Comparison of ENCODE assay signal across 8 cellular contexts in the genomic region with DNA sequence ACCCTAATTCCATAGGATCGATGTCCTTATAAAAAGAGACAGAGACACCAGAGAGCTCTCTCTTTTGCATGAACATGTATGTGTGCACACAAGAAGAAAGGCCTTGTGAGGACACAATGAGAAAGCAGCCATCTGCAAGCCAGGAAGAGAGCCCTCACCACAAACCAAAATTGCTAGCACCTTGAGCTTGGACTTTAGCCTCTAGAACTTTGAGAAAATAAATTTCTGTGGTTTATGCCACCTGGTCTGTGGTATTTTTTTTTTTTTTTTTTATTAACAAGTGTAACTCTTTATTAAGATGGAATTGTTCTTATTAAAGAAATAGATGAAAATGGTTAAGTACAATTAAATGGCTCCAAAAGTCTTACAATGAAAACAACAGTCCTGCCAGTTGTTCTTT.
DNase-seq lines count a peak whose midpoint lies in the region; ATAC-seq and TF ChIP-seq lines count a peak whose summit lies in the region.
"Not testable (repeated sequence)": the region's sequence is repeated elsewhere in the genome, so short reads cannot be mapped to it uniquely, and the experiment has no call there.

No MANE protein-coding gene starts in this region.

- H3K4me3 ChIP-seq in DND-41 (ENCODE audit: low read depth in 1 of 2, low read length in 2 of 2), result not testable (repeated sequence)

- DNase-seq in DND-41 (peak; percentile 81), RPMI8226 (peak; percentile 89)

- H3K79me2 ChIP-seq in DND-41 (ENCODE audit: insufficient read depth, low read length), result not testable (repeated sequence)

- H3K4me1 ChIP-seq in DND-41 (ENCODE audit: insufficient read depth, low read length), result peaks cover 22% of the 10 kb centered on the region

- H3K27ac ChIP-seq in DND-41 (ENCODE audit: low read length), result peak overlapping the region; percentile 71

- not testable (repeated sequence) for H3K9ac ChIP-seq in DND-41 (ENCODE audit: low read depth, low read length)

- not testable (repeated sequence) for H2AFZ ChIP-seq in DND-41 (ENCODE audit: low read depth, low read length)

- H4K20me1 ChIP-seq in DND-41 (ENCODE audit: insufficient read depth, low read length), result not testable (repeated sequence)

- not testable (repeated sequence) for H3K9me3 ChIP-seq in DND-41 (ENCODE audit: insufficient read depth, low read length, severe bottlenecking)

- not testable (repeated sequence) for H3K36me3 ChIP-seq in DND-41 (ENCODE audit: insufficient read depth, low read length)

- H3K4me2 ChIP-seq in DND-41 (ENCODE audit: insufficient read depth, low read length), result peak overlapping the region; percentile 31; the same call in 1 of the 2 replicates

- ATAC-seq in DND-41 (ENCODE audit: insufficient read depth, low read depth) (peak; percentile 99), GM18867 (IDR thresholded peaks at IDR 0.05; ENCODE audit: unreplicated experiment) (peak; percentile 87), GM19455 (IDR thresholded peaks at IDR 0.05; ENCODE audit: unreplicated experiment) (peak; percentile 82), GM21737 (IDR thresholded peaks at IDR 0.05; ENCODE audit: unreplicated experiment) (peak; percentile 50), HG02938 (IDR thresholded peaks at IDR 0.05; ENCODE audit: unreplicated experiment) (peak; percentile 82), HG03196 (IDR thresholded peaks at IDR 0.05; ENCODE audit: unreplicated experiment) (peak; percentile 68), HG03575 (IDR thresholded peaks at IDR 0.05; ENCODE audit: extremely low read depth, insufficient number of reproducible peaks, low FRiP score, unreplicated experiment) (peak; percentile 79)

- not testable (repeated sequence) for TF ChIP-seq CTCF in DND-41 (IDR thresholded peaks at IDR 0.05; ENCODE audit: borderline replicate concordance, extremely low read depth, low read length, poor library complexity, severe bottlenecking)

- H3K27me3 ChIP-seq in DND-41 (ENCODE audit: insufficient read depth, low read length, poor library complexity), result not testable (repeated sequence)
